ENCODE assay signal across 16 cellular contexts in genomic region chr2:37795938-37796337, GRCh38.
DNase-seq lines count a peak whose midpoint lies in the region; ATAC-seq and TF ChIP-seq lines count a peak whose summit lies in the region.
"Had no signal": no experiment of that assay in that cellular context is flagged by ENCODE, and none has a peak within 500 bp of the region (broad histone marks: within the 10 kb centered on the region; RNA-seq: fewer than 3 reads in every experiment).

No MANE protein-coding gene starts in this region.

- no peak overlapping the region for H2BK15ac ChIP-seq in mesenchymal stem cell (ENCODE audit: low read depth, poor library complexity, severe bottlenecking)

- peak overlapping the region; percentile 54 for H3K4me3 Mint-ChIP-seq in HFFc6
- no peak overlapping the region for H3K4me3 Mint-ChIP-seq in activated T-cell treated with anti-CD3 and anti-CD28 coated beads, Interleukin-2, amount 50 U/mL, for 24 hours
- H3K4me3 Mint-ChIP-seq in CD4-positive, alpha-beta memory T cell: no peak overlapping the region
- H3K4me3 Mint-ChIP-seq: dendritic cell treated with granulocyte-macrophage colony-stimulating factor and Interleukin-4, amounts not matched to agents 40 ng/mL and 50 ng/mL, for 4 days had no signal

- H3K36me3 ChIP-seq in ACC112 (ENCODE audit: insufficient read depth, low read length): no peaks in the 10 kb centered on the region
- no peaks in the 10 kb centered on the region for H3K36me3 ChIP-seq in mesenchymal stem cell (ENCODE audit: control insufficient read depth in 1 of 2, insufficient read depth in 2 of 2, low read depth in 1 of 2, low read length in 2 of 2)
- no peaks in the 10 kb centered on the region for H3K36me3 ChIP-seq in CD4-positive, alpha-beta memory T cell (ENCODE audit: insufficient read depth, low read length)
- H3K36me3 ChIP-seq: thoracic aorta had no signal

- DNase-seq in HFFc6 (peak; percentile 90), astrocyte of the spinal cord (ENCODE audit: low read depth, low spot score) (peak; percentile 74), mesenchymal stem cell (peak; percentile 60), NCI-H446 treated with DMSO at 0.1 percent for 48 hours (lab: John Stamatoyannopoulos, UW) (no peak), left lobe of liver (ENCODE audit: low spot score) (no peak)
- no peak for DNase-seq in activated T-cell treated with anti-CD3 and anti-CD28 coated beads, Interleukin-2, amount 50 U/mL, for 24 hours
- DNase-seq in CD4-positive, alpha-beta memory T cell: no peak
- DNase-seq: ACHN; activated effector memory CD4-positive, alpha-beta T cell treated with anti-CD3 and anti-CD28 coated beads, Interleukin-2, amount 50 U/mL, for 16 hours; GDM1; NCI-H1694 treated with DMSO at 0.1 percent for 48 hours; NK-92 treated with Interleukin-12 subunit alpha and Interleukin-12 subunit beta, amount 100 ng/mL, for 24 hours; right cardiac atrium had no signal

- peak overlapping the region; percentile 51 for H2AFZ ChIP-seq in ACC112 (ENCODE audit: low read length, unreplicated experiment)
- no peak overlapping the region for H2AFZ ChIP-seq in mesenchymal stem cell (ENCODE audit: low read depth, low read length)

- H3K4me2 ChIP-seq in mesenchymal stem cell (ENCODE audit: low read length, poor library complexity, severe bottlenecking): no peak overlapping the region

- H3K27ac ChIP-seq in ACC112 (ENCODE audit: low read depth, low read length) (peak overlapping the region; percentile 25; the same call in 1 of the 2 replicates), mesenchymal stem cell (ENCODE audit: low read length, poor library complexity, severe bottlenecking) (peak overlapping the region; percentile 12)
- H3K27ac ChIP-seq in CD4-positive, alpha-beta memory T cell (ENCODE audit: low read depth, low read length): no peak overlapping the region

- H3K27ac Mint-ChIP-seq in HFFc6: peak overlapping the region; percentile 92
- no peak overlapping the region for H3K27ac Mint-ChIP-seq in activated T-cell treated with anti-CD3 and anti-CD28 coated beads, Interleukin-2, amount 50 U/mL, for 24 hours
- H3K27ac Mint-ChIP-seq in CD4-positive, alpha-beta memory T cell: no peak overlapping the region
- H3K27ac Mint-ChIP-seq: dendritic cell treated with granulocyte-macrophage colony-stimulating factor and Interleukin-4, amounts not matched to agents 40 ng/mL and 50 ng/mL, for 4 days had no signal

- ATAC-seq in left lobe of liver: no peak

- no peak overlapping the region for H4K8ac ChIP-seq in mesenchymal stem cell (ENCODE audit: low read length)

- intact Hi-C loops in CD4-positive, alpha-beta memory T cell (cut with micrococcal nuclease): no loop called here

- 0% methylated on average over 1 of the region's 2 CpGs for WGBS in mesenchymal stem cell

- in situ Hi-C loops in astrocyte of the spinal cord (cut with HindIII; ENCODE audit: low sequenced_read_pairs): no loop called here

- no peak overlapping the region for H2BK12ac ChIP-seq in mesenchymal stem cell (ENCODE audit: low read length in 2 of 2)

- no peaks in the 10 kb centered on the region for H3K79me2 ChIP-seq in ACC112 (ENCODE audit: control insufficient read depth, insufficient read depth, low read length, unreplicated experiment)

- no peak overlapping the region for H2BK120ac ChIP-seq in mesenchymal stem cell (ENCODE audit: low read depth, low read length)

- no peaks in the 10 kb centered on the region; the same call in none of the 2 replicates for H3K27me3 Mint-ChIP-seq in HFFc6 (ENCODE audit: insufficient read depth)
- H3K27me3 Mint-ChIP-seq in activated T-cell treated with anti-CD3 and anti-CD28 coated beads, Interleukin-2, amount 50 U/mL, for 24 hours: no peaks in the 10 kb centered on the region
- peaks cover 0 to 3% of the 10 kb centered on the region in 2 donors for H3K27me3 Mint-ChIP-seq in CD4-positive, alpha-beta memory T cell
- H3K27me3 Mint-ChIP-seq: dendritic cell treated with granulocyte-macrophage colony-stimulating factor and Interleukin-4, amounts not matched to agents 40 ng/mL and 50 ng/mL, for 4 days had no signal

- no peaks in the 10 kb centered on the region for H3K27me3 ChIP-seq in ACC112 (ENCODE audit: insufficient read depth, low read length)
- no peaks in the 10 kb centered on the region for H3K27me3 ChIP-seq in mesenchymal stem cell (ENCODE audit: control insufficient read depth in 1 of 2, insufficient read depth in 1 of 2, low read length in 2 of 2)
- H3K27me3 ChIP-seq in CD4-positive, alpha-beta memory T cell (ENCODE audit: insufficient read depth, low read length): no peaks in the 10 kb centered on the region

- H3K4ac ChIP-seq in mesenchymal stem cell (ENCODE audit: low read depth in 1 of 2, low read length in 2 of 2): no peak overlapping the region

- POLR2A ChIA-PET in CD4-positive, alpha-beta memory T cell (lab: Charles Lee; ENCODE audit: partially characterized antibody): no interaction called here

- H3K36me3 Mint-ChIP-seq in HFFc6 (ENCODE audit: low read depth): peaks cover 9% of the 10 kb centered on the region
- no peaks in the 10 kb centered on the region for H3K36me3 Mint-ChIP-seq in activated T-cell treated with anti-CD3 and anti-CD28 coated beads, Interleukin-2, amount 50 U/mL, for 24 hours (ENCODE audit: low read depth)
- no peaks in the 10 kb centered on the region for H3K36me3 Mint-ChIP-seq in CD4-positive, alpha-beta memory T cell

- H2BK5ac ChIP-seq in mesenchymal stem cell (ENCODE audit: low read depth, low read length, poor library complexity, severe bottlenecking): no peak overlapping the region

- H3K4me3 ChIP-seq in ACC112 (ENCODE audit: low read depth, low read length) (no peak overlapping the region), astrocyte of the spinal cord (ENCODE audit: low read depth, low read length) (no peak overlapping the region), mesenchymal stem cell (ENCODE audit: insufficient read depth in 1 of 2, low read depth in 1 of 2, low read length in 2 of 2) (no peak overlapping the region)
- no peak overlapping the region for H3K4me3 ChIP-seq in CD4-positive, alpha-beta memory T cell (ENCODE audit: low read length in 2 of 2)
- H3K4me3 ChIP-seq: thoracic aorta had no signal

- H3K4me1 Mint-ChIP-seq in HFFc6 (ENCODE audit: low read depth): peaks cover 93% of the 10 kb centered on the region
- H3K4me1 Mint-ChIP-seq in activated T-cell treated with anti-CD3 and anti-CD28 coated beads, Interleukin-2, amount 50 U/mL, for 24 hours (ENCODE audit: low read depth): peaks cover 18% of the 10 kb centered on the region
- peaks cover 0 to 2% (median 0%) of the 10 kb centered on the region in 4 donors for H3K4me1 Mint-ChIP-seq in CD4-positive, alpha-beta memory T cell

- H3K79me1 ChIP-seq in mesenchymal stem cell (replicated peaks; ENCODE audit: low read length, poor library complexity, severe bottlenecking): no peaks in the 10 kb centered on the region

- no peak overlapping the region for H3K23ac ChIP-seq in mesenchymal stem cell (ENCODE audit: low read length in 2 of 2)

- H3K9me3 Mint-ChIP-seq in HFFc6: no peaks in the 10 kb centered on the region
- H3K9me3 Mint-ChIP-seq in activated T-cell treated with anti-CD3 and anti-CD28 coated beads, Interleukin-2, amount 50 U/mL, for 24 hours: no peaks in the 10 kb centered on the region
- H3K9me3 Mint-ChIP-seq in CD4-positive, alpha-beta memory T cell: peaks cover 0 to 2% (median 0%) of the 10 kb centered on the region in 8 donors
- H3K9me3 Mint-ChIP-seq: dendritic cell treated with granulocyte-macrophage colony-stimulating factor and Interleukin-4, amounts not matched to agents 40 ng/mL and 50 ng/mL, for 4 days had no signal

- no peak overlapping the region for H2AK5ac ChIP-seq in mesenchymal stem cell (ENCODE audit: low read length, severe bottlenecking)

- H3K4me1 ChIP-seq in ACC112 (ENCODE audit: control insufficient read depth, insufficient read depth, low read length, unreplicated experiment) (peaks cover 31% of the 10 kb centered on the region), mesenchymal stem cell (ENCODE audit: control insufficient read depth, insufficient read depth, low read depth, low read length) (peaks cover 6% of the 10 kb centered on the region)
- H3K4me1 ChIP-seq in CD4-positive, alpha-beta memory T cell (ENCODE audit: insufficient read depth, low read length): no peaks in the 10 kb centered on the region

- no peak overlapping the region for H3K14ac ChIP-seq in mesenchymal stem cell (ENCODE audit: low read length in 2 of 2)

- no peak overlapping the region for H3K18ac ChIP-seq in mesenchymal stem cell (ENCODE audit: low read depth in 1 of 2, low read length in 2 of 2)

- H3K9me3 ChIP-seq in mesenchymal stem cell (ENCODE audit: control insufficient read depth, low read length): no peaks in the 10 kb centered on the region
- H3K9me3 ChIP-seq in CD4-positive, alpha-beta memory T cell (ENCODE audit: control insufficient read depth in 1 of 2, low read length in 2 of 2): no peaks in the 10 kb centered on the region
- H3K9me3 ChIP-seq: thoracic aorta had no signal

- H4K91ac ChIP-seq in mesenchymal stem cell (ENCODE audit: low read length): no peak overlapping the region

- TF ChIP-seq CTCF in HFFc6 (IDR thresholded peaks at IDR 0.05) (no peak), astrocyte of the spinal cord (IDR thresholded peaks at IDR 0.05; ENCODE audit: low read depth, low read length) (no peak)

- no peak overlapping the region for H3K9ac ChIP-seq in mesenchymal stem cell (ENCODE audit: low read length)

- CTCF ChIA-PET in CD4-positive, alpha-beta memory T cell (lab: Charles Lee; ENCODE audit: partially characterized antibody): interaction anchor here (1.3 kb wide), 1 partner anchor 406 kb away, joined by 3 read pairs; no protein-coding TSS in a partner anchor

Comparison
In these comparisons a context has a peak if more than half of its experiments do, and no peak if none do; other contexts are left out.
1. DNase-seq: peak in HFFc6 (single experiment), astrocyte of the spinal cord (single experiment) and mesenchymal stem cell (single experiment); none in NCI-H446 treated with DMSO at 0.1 percent for 48 hours (single experiment), activated T-cell treated with anti-CD3 and anti-CD28 coated beads, Interleukin-2, amount 50 U/mL, for 24 hours (single experiment), CD4-positive, alpha-beta memory T cell (0 of 5) and left lobe of liver (single experiment).